In the genomic region with DNA sequence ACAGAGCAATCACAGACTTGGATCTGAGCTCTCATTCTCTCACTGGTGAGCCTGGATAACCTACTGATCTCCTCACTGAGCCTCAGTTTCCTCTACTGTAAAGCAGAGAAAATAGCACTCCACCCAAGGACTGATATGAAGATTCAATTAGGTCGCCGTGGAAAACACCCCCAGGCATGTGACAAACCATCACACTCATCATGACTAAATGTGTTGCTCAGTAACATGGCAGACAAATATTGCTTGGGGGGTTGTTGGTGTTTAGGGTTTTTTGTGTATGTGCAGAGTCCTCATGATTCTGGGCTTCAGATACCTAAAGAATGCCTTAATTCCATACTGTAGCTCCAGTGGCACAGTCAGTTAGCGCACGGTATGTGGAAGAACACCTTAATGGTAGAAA, we compare ENCODE assay signal across 21 cellular contexts.
DNase-seq lines count a peak whose midpoint lies in the region; ATAC-seq, FAIRE-seq and TF ChIP-seq lines count a peak whose summit lies in the region.
"Had no signal": no experiment of that assay in that cellular context is flagged by ENCODE, and none has a peak within 500 bp of the region (broad histone marks: within the 10 kb centered on the region; RNA-seq: fewer than 3 reads in every experiment).

No MANE protein-coding gene starts in this region.

- in situ Hi-C loops in GM23248 (cut with MboI) = no loop called here

- H4K20me1 ChIP-seq in GM23248 (ENCODE audit: insufficient read depth) = no peaks in the 10 kb centered on the region

- DNase-seq in GM23248 = peak; percentile 61
- DNase-seq in RPMI7951 (ENCODE audit: low read depth) = peak; percentile 51
- DNase-seq in epithelial cell of prostate (ENCODE audit: low read depth, low spot score) = peak; percentile 26
- DNase-seq in kidney tubule cell (ENCODE audit: low spot score) = peak; percentile 54
- no peak for DNase-seq in kidney
- no peak for DNase-seq in Right ventricle myocardium inferior (ENCODE audit: missing footprints)
- DNase-seq in NCI-H774 (lab: John Stamatoyannopoulos, UW) = no peak
- DNase-seq: DMS53, H7, MV-4-11, NCI-H1105 treated with DMSO at 0.1 percent for 48 hours, NCI-H2029 treated with DMSO at 0.1 percent for 48 hours, NCI-H345, NCI-H524 treated with DMSO at 0.1 percent for 48 hours, SHP77 treated with DMSO at 0.1 percent for 48 hours, SK-N-SH had no signal

- no peak for TF ChIP-seq CTCF in kidney (IDR thresholded peaks at IDR 0.05; ENCODE audit: borderline replicate concordance, extremely low read depth, insufficient read depth)

- H3K9me3 ChIP-seq in GM23248 (ENCODE audit: low read depth) = no peaks in the 10 kb centered on the region
- no peaks in the 10 kb centered on the region for H3K9me3 ChIP-seq in kidney (ENCODE audit: control insufficient read depth in 1 of 2, low read length in 2 of 2)
- H3K9me3 ChIP-seq: A549, SK-N-SH had no signal

- 54 to 72% methylated on average over 4 of the region's 4 CpGs for WGBS in GM23248 (ENCODE audit: low coverage in 1 of 2, low lambda C conversion rate in 2 of 2, missing lambda C conversion rate in 2 of 2), 2 experiments

- H3K27ac ChIP-seq in GM23248 (no peak overlapping the region), epithelial cell of prostate (no peak overlapping the region), kidney (ENCODE audit: low read depth in 2 of 2, low read length in 2 of 2) (no peak overlapping the region)
- H3K27ac ChIP-seq: A549 had no signal

- no peaks in the 10 kb centered on the region for H3K4me1 ChIP-seq in GM23248 (ENCODE audit: insufficient read depth)
- H3K4me1 ChIP-seq in kidney (ENCODE audit: control insufficient read depth in 1 of 2, insufficient read depth in 1 of 2, low read depth in 1 of 2, low read length in 2 of 2) = no peaks in the 10 kb centered on the region

- H2AFZ ChIP-seq in GM23248 = no peak overlapping the region

- ATAC-seq in Right ventricle myocardium inferior = no peak
- ATAC-seq: A549, GM12878, K562 had no signal

- H3F3A ChIP-seq in GM23248 (ENCODE audit: insufficient read depth) = no peaks in the 10 kb centered on the region

- no peak overlapping the region for H3K4me2 ChIP-seq in GM23248 (ENCODE audit: unreplicated experiment)
- H3K4me2 ChIP-seq: A549, SK-N-SH had no signal

- H3K4me3 ChIP-seq in GM23248 = no peak overlapping the region
- no peak overlapping the region for H3K4me3 ChIP-seq in kidney (ENCODE audit: low read length in 2 of 2)
- H3K4me3 ChIP-seq: A549, GM12878, K562 had no signal

- H3K79me2 ChIP-seq in GM23248 (ENCODE audit: insufficient read depth) = no peaks in the 10 kb centered on the region

- no peaks in the 10 kb centered on the region for H3K27me3 ChIP-seq in GM23248 (replicated peaks; ENCODE audit: insufficient read depth)

- no peaks in the 10 kb centered on the region for H3K9me2 ChIP-seq in GM23248 (ENCODE audit: insufficient read depth)
- H3K9me2 ChIP-seq: SK-N-SH had no signal

- H3K9ac ChIP-seq in GM23248 (no peak overlapping the region), kidney (ENCODE audit: low read length in 2 of 2) (no peak overlapping the region)
- H3K9ac ChIP-seq: SK-N-SH had no signal

- no peak for FAIRE-seq in kidney (lab: Jason Lieb, UNC)
- FAIRE-seq: A549, D721Med, GM12878, K562, RCC 7860 had no signal

- intact Hi-C loops in kidney (cut with DNase I) (no loop called here), Right ventricle myocardium inferior (cut with DNase I) (no loop called here)

- no peaks in the 10 kb centered on the region for H3K36me3 ChIP-seq in GM23248 (ENCODE audit: low read depth)
- no peaks in the 10 kb centered on the region for H3K36me3 ChIP-seq in kidney (ENCODE audit: control insufficient read depth in 1 of 2, insufficient read depth in 2 of 2, low read length in 2 of 2)

Comparison
In these comparisons a context has a peak if more than half of its experiments do, and no peak if none do; other contexts are left out.
1. DNase-seq: peak in GM23248 (single experiment), RPMI7951 (single experiment), epithelial cell of prostate (single experiment) and kidney tubule cell (single experiment); none in kidney (single experiment), Right ventricle myocardium inferior (single experiment) and NCI-H774 (single experiment).